ENCODE assay signal across 17 cellular contexts in genomic region chr17:20999841-21000532, GRCh38. TPM values are rescaled to one million over a fixed set of nuclear protein-coding genes. Genes with fewer than 3 reads are reported as not detected.
A peak's percentile ranks its signal among the peaks of the same experiment; 100 is the strongest.
DNase-seq lines count a peak whose midpoint lies in the region; ATAC-seq and TF ChIP-seq lines count a peak whose summit lies in the region.
"Had no signal": no experiment of that assay in that cellular context is flagged by ENCODE, and none has a peak within 500 bp of the region (broad histone marks: within the 10 kb centered on the region; RNA-seq: fewer than 3 reads in every experiment).

No MANE protein-coding gene starts in this region.

- H3K4me1 Mint-ChIP-seq in stimulated activated naive CD8-positive, alpha-beta T cell treated with anti-CD3 and anti-CD28 coated beads, Interleukin-15, Interleukin-2, amounts not matched to agents 100 ng/mL and 50 ng/mL, for 24 hours (ENCODE audit: low read depth) = peaks cover 40% of the 10 kb centered on the region
- H3K4me1 Mint-ChIP-seq in immature natural killer cell = peaks cover 6 to 16% of the 10 kb centered on the region in 2 donors

- peaks cover 3 to 16% of the 10 kb centered on the region in 2 donors for H3K36me3 ChIP-seq in prostate gland
- H3K36me3 ChIP-seq in WERI-Rb-1 = peaks cover 62% of the 10 kb centered on the region

- no peak for DNase-seq in stimulated activated naive CD8-positive, alpha-beta T cell treated with anti-CD3 and anti-CD28 coated beads, Interleukin-15, Interleukin-2, amounts not matched to agents 100 U/mL and 50 U/mL, for 24 hours
- peak; percentile 25 for DNase-seq in cerebellar cortex (ENCODE audit: low spot score)
- peak; percentile 84 for DNase-seq in prostate gland (ENCODE audit: low spot score)
- no peak for DNase-seq in immature natural killer cell
- no peak for DNase-seq in WERI-Rb-1
- DNase-seq in stimulated activated CD4-positive, alpha-beta T cell treated with anti-CD3 and anti-CD28 coated beads, Interleukin-4, amount 100 ng/mL, for 1 hour = no peak
- DNase-seq: activated CD4-positive, alpha-beta memory T cell treated with anti-CD3 and anti-CD28 coated beads, Interleukin-2, amount 10 ng/mL, durations not matched to agents 7 days and 5 days; CD4-positive, alpha-beta memory T cell; GF-D8; NCI-H1417; NCI-H510A; stimulated activated CD4-positive, alpha-beta T cell treated with anti-CD3 and anti-CD28 coated beads, Interleukin-12 subunit alpha, Interleukin-12 subunit beta, amount 100 ng/mL, for 4 hours; T-cell had no signal

- no peaks in the 10 kb centered on the region for H3K9me3 ChIP-seq in prostate gland
- no peaks in the 10 kb centered on the region for H3K9me3 ChIP-seq in WERI-Rb-1 (ENCODE audit: severe bottlenecking)

- peaks cover 43% of the 10 kb centered on the region for H3K36me3 Mint-ChIP-seq in stimulated activated naive CD8-positive, alpha-beta T cell treated with anti-CD3 and anti-CD28 coated beads, Interleukin-15, Interleukin-2, amounts not matched to agents 100 ng/mL and 50 ng/mL, for 24 hours (ENCODE audit: low read depth)
- H3K36me3 Mint-ChIP-seq in immature natural killer cell = peaks cover 8 to 11% (median 8%) of the 10 kb centered on the region in 3 donors

- intact Hi-C loops in prostate gland (cut with DNase I) = loop anchor here (5.0 kb wide), 1 partner anchor 42 kb away; the partner anchor contains the start of gene USP22

- TF ChIP-seq CTCF in prostate gland (IDR thresholded peaks at IDR 0.05) = no peak
- no peak for TF ChIP-seq CTCF in WERI-Rb-1 (IDR thresholded peaks at IDR 0.05; ENCODE audit: low read depth, low read length)

- peaks cover 19% of the 10 kb centered on the region for H3K4me1 ChIP-seq in prostate gland (replicated peaks)

- no peak overlapping the region for H3K4me3 Mint-ChIP-seq in stimulated activated naive CD8-positive, alpha-beta T cell treated with anti-CD3 and anti-CD28 coated beads, Interleukin-15, Interleukin-2, amounts not matched to agents 100 ng/mL and 50 ng/mL, for 24 hours
- no peak overlapping the region for H3K4me3 Mint-ChIP-seq in immature natural killer cell
- H3K4me3 Mint-ChIP-seq: activated CD4-positive, alpha-beta memory T cell treated with anti-CD3 and anti-CD28 coated beads, Interleukin-2, amount 10 ng/mL, durations not matched to agents 7 days and 5 days; CD4-positive, alpha-beta memory T cell; dendritic cell treated with granulocyte-macrophage colony-stimulating factor and Interleukin-4, amounts not matched to agents 40 ng/mL and 50 ng/mL, for 4 days had no signal

- TF ChIP-seq POLR2A in prostate gland (IDR thresholded peaks at IDR 0.05) = no peak

- H3K27me3 Mint-ChIP-seq in stimulated activated naive CD8-positive, alpha-beta T cell treated with anti-CD3 and anti-CD28 coated beads, Interleukin-15, Interleukin-2, amounts not matched to agents 100 ng/mL and 50 ng/mL, for 24 hours = no peaks in the 10 kb centered on the region
- peaks cover 0 to 3% (median 0%) of the 10 kb centered on the region in 3 donors for H3K27me3 Mint-ChIP-seq in immature natural killer cell (ENCODE audit: low read depth in 3 of 3)
- H3K27me3 Mint-ChIP-seq: activated CD4-positive, alpha-beta memory T cell treated with anti-CD3 and anti-CD28 coated beads, Interleukin-2, amount 10 ng/mL, durations not matched to agents 7 days and 5 days; CD4-positive, alpha-beta memory T cell; dendritic cell treated with granulocyte-macrophage colony-stimulating factor and Interleukin-4, amounts not matched to agents 40 ng/mL and 50 ng/mL, for 4 days; T-cell had no signal

- peak overlapping the region; percentile 11 for H3K27ac Mint-ChIP-seq in stimulated activated naive CD8-positive, alpha-beta T cell treated with anti-CD3 and anti-CD28 coated beads, Interleukin-15, Interleukin-2, amounts not matched to agents 100 ng/mL and 50 ng/mL, for 24 hours
- peak overlapping the region in 1 of 6 donors; percentile 23 for H3K27ac Mint-ChIP-seq in immature natural killer cell
- H3K27ac Mint-ChIP-seq: activated CD4-positive, alpha-beta memory T cell treated with anti-CD3 and anti-CD28 coated beads, Interleukin-2, amount 10 ng/mL, durations not matched to agents 7 days and 5 days; dendritic cell treated with granulocyte-macrophage colony-stimulating factor and Interleukin-4, amounts not matched to agents 40 ng/mL and 50 ng/mL, for 4 days had no signal

- WGBS in prostate gland = 42% methylated on average over 13 of the region's 13 CpGs

- H3K27me3 ChIP-seq in prostate gland (replicated peaks; ENCODE audit: insufficient read depth) (no peaks in the 10 kb centered on the region), WERI-Rb-1 (ENCODE audit: insufficient read depth, low read depth, severe bottlenecking) (no peaks in the 10 kb centered on the region)

- H3K27ac ChIP-seq in prostate gland = peak overlapping the region; percentile 49 to 74
- H3K27ac ChIP-seq in WERI-Rb-1 = no peak overlapping the region

- no peak for ATAC-seq in stimulated activated naive CD8-positive, alpha-beta T cell treated with anti-CD3 and anti-CD28 coated beads, Interleukin-15, Interleukin-2, amounts not matched to agents 100 U/mL and 50 U/mL, for 24 hours
- ATAC-seq in GM18909 (IDR thresholded peaks at IDR 0.05; ENCODE audit: poor library complexity, unreplicated experiment) = no peak
- ATAC-seq: activated naive CD4-positive, alpha-beta T cell treated with anti-CD3 and anti-CD28 coated beads, Interleukin-2, amount 50 U/mL, for 72 hours had no signal

- no peaks in the 10 kb centered on the region for H3K9me3 Mint-ChIP-seq in stimulated activated naive CD8-positive, alpha-beta T cell treated with anti-CD3 and anti-CD28 coated beads, Interleukin-15, Interleukin-2, amounts not matched to agents 100 ng/mL and 50 ng/mL, for 24 hours
- no peaks in the 10 kb centered on the region for H3K9me3 Mint-ChIP-seq in immature natural killer cell
- H3K9me3 Mint-ChIP-seq: activated CD4-positive, alpha-beta memory T cell treated with anti-CD3 and anti-CD28 coated beads, Interleukin-2, amount 10 ng/mL, durations not matched to agents 7 days and 5 days; activated naive CD4-positive, alpha-beta T cell treated with anti-CD3 and anti-CD28 coated beads, Interleukin-2, amount 50 U/mL, for 72 hours; CD4-positive, alpha-beta memory T cell; dendritic cell treated with granulocyte-macrophage colony-stimulating factor and Interleukin-4, amounts not matched to agents 40 ng/mL and 50 ng/mL, for 4 days; T-cell had no signal

- H3K4me3 ChIP-seq in prostate gland = no peak overlapping the region
- H3K4me3 ChIP-seq in WERI-Rb-1 (ENCODE audit: low read depth, low read length) = no peak overlapping the region

RNA-seq across cellular contexts. Expression of gene USP22, which starts 42.8 kb away (rescaled TPM):
- 100 to 1,000 TPM; 133 to 242 TPM for total RNA-seq in prostate gland
- 10 to 100 TPM in 2 of 3 donors, 1 to 10 TPM in 1; 9.6 to 31.7 (median 21.4) TPM for polyA plus RNA-seq in immature natural killer cell

Comparison
In these comparisons a context has a peak if more than half of its experiments do, and no peak if none do; other contexts are left out.
1. DNase-seq: peak in cerebellar cortex (single experiment) and prostate gland (single experiment); none in stimulated activated naive CD8-positive, alpha-beta T cell treated with anti-CD3 and anti-CD28 coated beads, Interleukin-15, Interleukin-2, amounts not matched to agents 100 U/mL and 50 U/mL, for 24 hours (single experiment), immature natural killer cell (0 of 3), WERI-Rb-1 (single experiment) and stimulated activated CD4-positive, alpha-beta T cell treated with anti-CD3 and anti-CD28 coated beads, Interleukin-4, amount 100 ng/mL, for 1 hour (single experiment).